In genomic region chr2:34578641-34579040, GRCh38 we compare ENCODE assay signal across 24 cellular contexts.
A peak's percentile ranks its signal among the peaks of the same experiment; 100 is the strongest.
DNase-seq lines count a peak whose midpoint lies in the region; ATAC-seq, FAIRE-seq and TF ChIP-seq lines count a peak whose summit lies in the region.
"Had no signal": no experiment of that assay in that cellular context is flagged by ENCODE, and none has a peak within 500 bp of the region (broad histone marks: within the 10 kb centered on the region; RNA-seq: fewer than 3 reads in every experiment).

No MANE protein-coding gene starts in this region.

- no peak for TF ChIP-seq CTCF in foreskin keratinocyte (conservative IDR thresholded peaks at IDR 0.05)
- no peak for TF ChIP-seq CTCF in gastroesophageal sphincter (IDR thresholded peaks at IDR 0.05)

- H3K4me1 ChIP-seq in foreskin keratinocyte (no peaks in the 10 kb centered on the region), gastroesophageal sphincter (no peaks in the 10 kb centered on the region)
- H3K4me1 ChIP-seq: A549, BE2C, SJSA1 had no signal

- no peaks in the 10 kb centered on the region for H3K36me3 ChIP-seq in gastroesophageal sphincter
- H3K36me3 ChIP-seq: BE2C, SJSA1 had no signal

- H3K27me3 ChIP-seq in foreskin keratinocyte (no peaks in the 10 kb centered on the region), gastroesophageal sphincter (no peaks in the 10 kb centered on the region)
- H3K27me3 ChIP-seq: BE2C, SJSA1 had no signal

- TF ChIP-seq POLR2A in gastroesophageal sphincter (IDR thresholded peaks at IDR 0.05): no peak

- no peak for TF ChIP-seq EP300 in gastroesophageal sphincter (IDR thresholded peaks at IDR 0.05)

- no peak overlapping the region for H3K4me3 ChIP-seq in gastroesophageal sphincter
- H3K4me3 ChIP-seq: A549, SJSA1 had no signal

- ATAC-seq in foreskin keratinocyte (peak; percentile 27), GM19455 (IDR thresholded peaks at IDR 0.05; ENCODE audit: unreplicated experiment) (no peak), HG03571 (IDR thresholded peaks at IDR 0.05; ENCODE audit: unreplicated experiment) (no peak), gastroesophageal sphincter (no peak)
- ATAC-seq: A549, Right ventricle myocardium inferior had no signal

- no peaks in the 10 kb centered on the region for H3K9me3 ChIP-seq in gastroesophageal sphincter
- H3K9me3 ChIP-seq: BE2C, SJSA1 had no signal

- H3K27ac ChIP-seq in foreskin keratinocyte (no peak overlapping the region), gastroesophageal sphincter (no peak overlapping the region)
- H3K27ac ChIP-seq: A549, SJSA1 had no signal

- DNase-seq in HK-2 (ENCODE audit: unreplicated experiment) (peak; percentile 2), RCC 7860 (ENCODE audit: low spot score) (peak; percentile 84), foreskin keratinocyte (peak; percentile 6 to 26), urothelium cell line (ENCODE audit: low spot score) (peak; percentile 11)
- DNase-seq: BE2C, DMS 273 treated with DMSO at 0.1 percent for 48 hours, GOT3, HCEC 1CT, KG1, NCI-H1105, NCI-H146, NCI-H2029, NCI-H226, NCI-H510A treated with DMSO at 0.1 percent for 48 hours, NCI-H748 treated with DMSO at 0.1 percent for 48 hours, T-helper 1 cell had no signal

- FAIRE-seq in RCC 7860 (lab: Jason Lieb, UNC) (peak; percentile 96), urothelium cell line (lab: Jason Lieb, UNC) (no peak)
- FAIRE-seq: A549, GM12891, HTR-8/SVneo had no signal

- WGBS in gastroesophageal sphincter (ENCODE audit: low coverage in 1 of 2), 2 donors: 81 to 94% methylated on average over 2 of the region's 2 CpGs

Comparison
In these comparisons a context has a peak if more than half of its experiments do, and no peak if none do; other contexts are left out.
1. DNase-seq: peak in every context shown above with its lines; median percentile 84 in RCC 7860; 16 in foreskin keratinocyte; 11 in urothelium cell line; 2 in HK-2.